14 cellular contexts compared by ENCODE assay signal in genomic region chr11:72745925-72746550, GRCh38.
"Had no signal": no experiment of that assay in that cellular context is flagged by ENCODE, and none has a peak within 500 bp of the region (broad histone marks: within the 10 kb centered on the region; RNA-seq: fewer than 3 reads in every experiment).

No MANE protein-coding gene starts in this region.

- H3K4me3 ChIP-seq: esophagus muscularis mucosa, hepatocyte, left lung, neural progenitor cell, ovary, sigmoid colon had no signal

- DNase-seq: activated CD4-positive, alpha-beta T cell treated with anti-CD3 and anti-CD28 coated beads, Interleukin-2, amount 50 U/mL, for 1 hour; activated naive CD4-positive, alpha-beta T cell treated with Interleukin-2 at 50 U/mL for 16 hours; activated T-cell treated with anti-CD3 and anti-CD28 coated beads for 4 hours; aorta; ovary; sigmoid colon; stimulated activated CD4-positive, alpha-beta T cell treated with anti-CD3 and anti-CD28 coated beads, Interleukin-1b, Interleukin-23, amount 100 ng/mL, for 48 hours had no signal

- H2AFZ ChIP-seq: hepatocyte, neural progenitor cell had no signal

- H3K27me3 ChIP-seq: esophagus muscularis mucosa, hepatocyte, left lung, neural progenitor cell, ovary, sigmoid colon had no signal

- H3K36me3 ChIP-seq: esophagus muscularis mucosa, left lung, neural progenitor cell, ovary, sigmoid colon had no signal

- H3K4me2 ChIP-seq: hepatocyte, neural progenitor cell had no signal

- H3K9me3 ChIP-seq: esophagus muscularis mucosa, left lung, ovary, sigmoid colon had no signal

- H3K27ac ChIP-seq: esophagus muscularis mucosa, hepatocyte, left lung, neural progenitor cell, ovary, sigmoid colon had no signal

- ATAC-seq: activated T-helper 17 cell treated with anti-CD3 and anti-CD28 coated beads, Interleukin-2, amount 50 U/mL, for 72 hours; left lung had no signal

- FAIRE-seq: keratinocyte, urothelium cell line had no signal

- H3K9ac ChIP-seq: neural progenitor cell had no signal
